ENCODE assay signal across 27 cellular contexts in genomic region chr9:89601306-89601705, GRCh38. TPM values are rescaled to one million over a fixed set of nuclear protein-coding genes. Genes with fewer than 3 reads are reported as not detected.
"Had no signal": no experiment of that assay in that cellular context is flagged by ENCODE, and none has a peak within 500 bp of the region (broad histone marks: within the 10 kb centered on the region; RNA-seq: fewer than 3 reads in every experiment).

No MANE protein-coding gene starts in this region.

- H3K4me3 Mint-ChIP-seq: activated CD4-positive, alpha-beta T cell treated with anti-CD3 and anti-CD28 coated beads, Interleukin-2, amount 10 ng/mL, durations not matched to agents 7 days and 5 days; activated CD8-positive, alpha-beta T cell treated with anti-CD3 and anti-CD28 coated beads, Interleukin-2, amount 10 ng/mL, durations not matched to agents 7 days and 5 days; activated naive CD4-positive, alpha-beta T cell treated with anti-CD3 and anti-CD28 coated beads for 36 hours; activated naive CD8-positive, alpha-beta T cell treated with anti-CD3 and anti-CD28 coated beads, Interleukin-2, amount 10 ng/mL, durations not matched to agents 7 days and 5 days; activated T-cell treated with anti-CD3 and anti-CD28 coated beads, Interleukin-2, amount 50 U/mL, for 4 hours; central memory CD8-positive, alpha-beta T cell; dendritic cell treated with granulocyte-macrophage colony-stimulating factor and Interleukin-4, amounts not matched to agents 40 ng/mL and 50 ng/mL, for 4 days; nephron; stimulated activated memory B cell treated with anti-CD40 and anti-IgM and Interleukin-4, amounts not matched to agents 10 μg/mL and 1 μg/mL and 100 μg/mL, for 72 hours; stimulated activated naive CD8-positive, alpha-beta T cell treated with anti-CD3 and anti-CD28 coated beads, Interleukin-15, amount 100 ng/mL, for 72 hours had no signal

- H3K27me3 ChIP-seq: right lobe of liver, vagina had no signal

- H3K9me3 ChIP-seq: esophagus muscularis mucosa, heart left ventricle, lower lobe of right lung, right lobe of liver, vagina had no signal

- H3K27ac Mint-ChIP-seq: activated CD4-positive, alpha-beta T cell treated with anti-CD3 and anti-CD28 coated beads, Interleukin-2, amount 10 ng/mL, durations not matched to agents 7 days and 5 days; activated CD8-positive, alpha-beta T cell treated with anti-CD3 and anti-CD28 coated beads, Interleukin-2, amount 10 ng/mL, durations not matched to agents 7 days and 5 days; activated naive CD4-positive, alpha-beta T cell treated with anti-CD3 and anti-CD28 coated beads for 36 hours; activated naive CD8-positive, alpha-beta T cell treated with anti-CD3 and anti-CD28 coated beads, Interleukin-2, amount 10 ng/mL, durations not matched to agents 7 days and 5 days; activated T-helper 2 cell treated with anti-CD3 and anti-CD28 coated beads, Interferon-gamma antibody, Interleukin-2, Interleukin-4, amounts not matched to agents 10 μg/mL and 5 μg/mL and 100 μg/mL, durations not matched to agents 14 hours and 24 hours and 36 hours; dendritic cell treated with granulocyte-macrophage colony-stimulating factor and Interleukin-4, amounts not matched to agents 40 ng/mL and 50 ng/mL, for 4 days; progenitor cell of endocrine pancreas; stimulated activated memory B cell treated with anti-CD40 and anti-IgM and Interleukin-4, amounts not matched to agents 10 μg/mL and 1 μg/mL and 100 μg/mL, for 72 hours; stimulated activated naive CD8-positive, alpha-beta T cell treated with anti-CD3 and anti-CD28 coated beads, Interleukin-15, amount 100 ng/mL, for 72 hours; type B pancreatic cell had no signal

- H3K36me3 ChIP-seq: lower lobe of right lung, vagina had no signal

- H3K27ac ChIP-seq: esophagus muscularis mucosa, foreskin keratinocyte, heart left ventricle, lower lobe of right lung, right lobe of liver, vagina had no signal

- H3K36me3 Mint-ChIP-seq: stimulated activated memory B cell treated with anti-CD40 and anti-IgM and Interleukin-4, amounts not matched to agents 10 μg/mL and 1 μg/mL and 100 μg/mL, for 72 hours; type B pancreatic cell had no signal

- H3K9me3 Mint-ChIP-seq: activated CD4-positive, alpha-beta T cell treated with anti-CD3 and anti-CD28 coated beads, Interleukin-2, amount 10 ng/mL, durations not matched to agents 7 days and 5 days; activated naive CD4-positive, alpha-beta T cell treated with anti-CD3 and anti-CD28 coated beads for 36 hours; activated naive CD8-positive, alpha-beta T cell treated with anti-CD3 and anti-CD28 coated beads, Interleukin-2, amount 10 ng/mL, durations not matched to agents 7 days and 5 days; activated T-cell treated with anti-CD3 and anti-CD28 coated beads, Interleukin-2, amount 50 U/mL, for 4 hours; activated T-helper 2 cell treated with anti-CD3 and anti-CD28 coated beads, Interferon-gamma antibody, Interleukin-2, Interleukin-4, amounts not matched to agents 10 μg/mL and 5 μg/mL and 100 μg/mL, durations not matched to agents 14 hours and 24 hours and 36 hours; central memory CD8-positive, alpha-beta T cell; dendritic cell treated with granulocyte-macrophage colony-stimulating factor and Interleukin-4, amounts not matched to agents 40 ng/mL and 50 ng/mL, for 4 days; stimulated activated memory B cell treated with anti-CD40 and anti-IgM and Interleukin-4, amounts not matched to agents 10 μg/mL and 1 μg/mL and 100 μg/mL, for 72 hours; stimulated activated naive CD8-positive, alpha-beta T cell treated with anti-CD3 and anti-CD28 coated beads, Interleukin-15, amount 100 ng/mL, for 72 hours; type B pancreatic cell had no signal

- DNase-seq: activated CD4-positive, alpha-beta T cell treated with anti-CD3 and anti-CD28 coated beads, Interleukin-2, amount 10 ng/mL, durations not matched to agents 7 days and 5 days; activated CD4-positive, CD25-positive, alpha-beta regulatory T cell treated with anti-CD3 and anti-CD28 coated beads, Interleukin-2, amount 50 U/mL, for 72 hours; activated CD8-positive, alpha-beta T cell treated with anti-CD3 and anti-CD28 coated beads, Interleukin-2, amount 10 ng/mL, durations not matched to agents 7 days and 5 days; activated naive CD4-positive, alpha-beta T cell treated with anti-CD3 and anti-CD28 coated beads for 36 hours; activated T-cell treated with anti-CD3 and anti-CD28 coated beads, Interleukin-2, amount 50 U/mL, for 4 hours; amniotic stem cell; foreskin keratinocyte; heart left ventricle; hypothalamus; lower lobe of right lung; mesenchymal stem cell; small intestine; stimulated activated CD4-positive, alpha-beta T cell treated with anti-CD3 and anti-CD28 coated beads, Interleukin-4, amount 100 ng/mL, for 24 hours; stimulated activated naive CD8-positive, alpha-beta T cell treated with anti-CD3 and anti-CD28 coated beads, Interleukin-15, amount 100 ng/mL, for 72 hours; substantia nigra; T-helper 2 cell had no signal

- H3K4me3 ChIP-seq: esophagus muscularis mucosa, heart left ventricle, lower lobe of right lung, right lobe of liver, vagina had no signal

- ATAC-seq: activated CD8-positive, alpha-beta T cell treated with anti-CD3 and anti-CD28 coated beads, Interleukin-2, amount 10 ng/mL, durations not matched to agents 7 days and 5 days; activated T-cell treated with anti-CD3 and anti-CD28 coated beads, Interleukin-2, amount 50 U/mL, for 4 hours; foreskin keratinocyte; heart left ventricle; lower lobe of right lung; right lobe of liver; stimulated activated memory B cell treated with anti-CD40 and anti-IgM and Interleukin-4, amounts not matched to agents 10 μg/mL and 1 μg/mL and 100 μg/mL, for 72 hours; stimulated activated naive CD8-positive, alpha-beta T cell treated with anti-CD3 and anti-CD28 coated beads, Interleukin-15, amount 100 ng/mL, for 72 hours had no signal

- H3K4me1 ChIP-seq: foreskin keratinocyte had no signal

RNA-seq across cellular contexts. Expression of gene GADD45G, which starts 3.5 kb away (rescaled TPM):
- total RNA-seq: foreskin keratinocyte had no signal
